ENCODE assay signal across 8 cellular contexts in genomic region chr19:20039203-20039723, GRCh38. TPM values are rescaled to one million over a fixed set of nuclear protein-coding genes. Genes with fewer than 3 reads are reported as not detected.
DNase-seq lines count a peak whose midpoint lies in the region; ATAC-seq and TF ChIP-seq lines count a peak whose summit lies in the region.

Gene ZNF682, minus strand, starts transcription at chr19:20039505. Its CDS starts 160 bp downstream, at chr19:20039345.

- TF ChIP-seq CTCF in AG04449 (IDR thresholded peaks at IDR 0.05; ENCODE audit: insufficient read depth, low read length, missing control alignments) (no peak), endothelial cell (IDR thresholded peaks at IDR 0.05; ENCODE audit: unreplicated experiment) (no peak)

- H3K4me1 Mint-ChIP-seq in endothelial cell (ENCODE audit: unreplicated experiment) = peaks cover 17% of the 10 kb centered on the region

- H3K27me3 Mint-ChIP-seq in endothelial cell (ENCODE audit: unreplicated experiment) = peaks cover 10% of the 10 kb centered on the region

- H3K4me3 Mint-ChIP-seq in endothelial cell (ENCODE audit: unreplicated experiment) = peak within 1 kb of the TSS; percentile 89

- H3K9me3 Mint-ChIP-seq in endothelial cell (ENCODE audit: unreplicated experiment) = no peaks in the 10 kb centered on the region

- CTCF ChIA-PET in AG04449 (lab: Yijun Ruan, JAX) = no interaction called here

- DNase-seq in AG04449 (ENCODE audit: low read depth, low spot score) (peak; percentile 59), NCI-H69 (lab: John Stamatoyannopoulos, UW) (peak; percentile 99), endothelial cell (ENCODE audit: low spot score) (peak; percentile 95), mesenteric fat pad (ENCODE audit: low spot score) (peak; percentile 93)
- peak; percentile 93 for DNase-seq in activated CD8-positive, alpha-beta memory T cell treated with anti-CD3 and anti-CD28 coated beads, Interleukin-2, amount 50 U/mL, for 24 hours (ENCODE audit: extremely low read depth)
- peak; percentile 85 for DNase-seq in stimulated activated CD8-positive, alpha-beta memory T cell treated with anti-CD3 and anti-CD28 coated beads, Interleukin-12 subunit alpha, Interleukin-12 subunit beta, amount 100 ng/mL, for 4 hours (ENCODE audit: low read depth)

- POLR2A ChIA-PET in AG04449 (lab: Yijun Ruan, JAX) = interaction anchor here (0.6 to 1.8 kb wide), 6 partner anchors 13 to 736 kb away, joined by 3 to 10 read pairs (median 3); partner anchors contain the start of genes ZNF486, ZNF626 and ZNF93

- ATAC-seq in GM18907 (IDR thresholded peaks at IDR 0.05; ENCODE audit: unreplicated experiment) = peak; percentile 99
- peak; percentile 98 for ATAC-seq in HG03175 (IDR thresholded peaks at IDR 0.05; ENCODE audit: unreplicated experiment)

- H3K36me3 Mint-ChIP-seq in endothelial cell (ENCODE audit: low read depth, unreplicated experiment) = peaks cover 7% of the 10 kb centered on the region

- peak within 1 kb of the TSS; percentile 95 for H3K27ac Mint-ChIP-seq in endothelial cell (ENCODE audit: unreplicated experiment)

- H3K4me3 ChIP-seq in AG04449 (ENCODE audit: low read depth, low read length) = peak within 1 kb of the TSS; percentile 80

RNA-seq across cellular contexts. Expression of gene ZNF682, which starts in this region (rescaled TPM):
- total RNA-seq in endothelial cell (ENCODE audit: unreplicated experiment) (25.6 TPM), mesenteric fat pad (4.3 TPM)

Comparison
In these comparisons a context has a peak if more than half of its experiments do, and no peak if none do; other contexts are left out.
1. Peak in every context shown above with its lines: DNase-seq, ATAC-seq and H3K4me3 ChIP-seq.